Comparison of ENCODE assay signal across 19 cellular contexts in genomic region chr7:98084631-98085030, GRCh38. TPM values are rescaled to one million over a fixed set of nuclear protein-coding genes. Genes with fewer than 3 reads are reported as not detected.
DNase-seq lines count a peak whose midpoint lies in the region; ATAC-seq and TF ChIP-seq lines count a peak whose summit lies in the region.
"Had no signal": no experiment of that assay in that cellular context is flagged by ENCODE, and none has a peak within 500 bp of the region (broad histone marks: within the 10 kb centered on the region; RNA-seq: fewer than 3 reads in every experiment).

No MANE protein-coding gene starts in this region.

- intact Hi-C loops in colonic mucosa (cut with DNase I): no loop called here
- intact Hi-C loops in posterior vena cava (cut with DNase I): no loop called here
- intact Hi-C loops in sciatic nerve (cut with DNase I): loop anchor here (5.0 kb wide), 1 partner anchor 1178 kb away; no protein-coding TSS in a partner anchor

- no peak overlapping the region for H3K4me3 Mint-ChIP-seq in naive thymus-derived CD8-positive, alpha-beta T cell
- H3K4me3 Mint-ChIP-seq: B cell; CD4-positive, CD25-positive, alpha-beta regulatory T cell had no signal

- H3K4me1 Mint-ChIP-seq in naive thymus-derived CD8-positive, alpha-beta T cell: no peaks in the 10 kb centered on the region
- H3K4me1 Mint-ChIP-seq: B cell; CD4-positive, CD25-positive, alpha-beta regulatory T cell had no signal

- TF ChIP-seq CTCF in colonic mucosa (IDR thresholded peaks at IDR 0.05): no peak

- no peak overlapping the region for H3K4me3 ChIP-seq in colonic mucosa

- ATAC-seq in naive thymus-derived CD8-positive, alpha-beta T cell: no peak
- no peak for ATAC-seq in sciatic nerve
- ATAC-seq: Panc1, Right ventricle myocardium inferior had no signal

- H3K9me3 Mint-ChIP-seq in naive thymus-derived CD8-positive, alpha-beta T cell: no peaks in the 10 kb centered on the region
- H3K9me3 Mint-ChIP-seq: CD4-positive, CD25-positive, alpha-beta regulatory T cell had no signal

- no peaks in the 10 kb centered on the region for H3K9me3 ChIP-seq in colonic mucosa

- peaks cover 4% of the 10 kb centered on the region for H3K4me1 ChIP-seq in colonic mucosa

- DNase-seq in NCI-H2029 (lab: John Stamatoyannopoulos, UW): peak; percentile 22
- no peak for DNase-seq in NCI-H2029 treated with DMSO at 0.1 percent for 48 hours (lab: John Stamatoyannopoulos, UW)
- DNase-seq in NCI-H2196 (lab: John Stamatoyannopoulos, UW; ENCODE audit: unreplicated experiment): peak; percentile 23
- no peak for DNase-seq in colonic mucosa
- DNase-seq in posterior vena cava (ENCODE audit: low spot score): peak; percentile 56
- no peak for DNase-seq in naive thymus-derived CD8-positive, alpha-beta T cell
- DNase-seq in sciatic nerve (ENCODE audit: low spot score): no peak
- no peak for DNase-seq in foreskin melanocyte
- DNase-seq: CD4-positive, CD25-positive, alpha-beta regulatory T cell; COR-L47; DMS153; MM.1S; NCI-H1092; NCI-H1436 treated with DMSO at 0.1 percent for 48 hours; NCI-H2227 treated with DMSO at 0.1 percent for 48 hours; NCI-H524 had no signal

- H3K36me3 Mint-ChIP-seq in naive thymus-derived CD8-positive, alpha-beta T cell: no peaks in the 10 kb centered on the region
- H3K36me3 Mint-ChIP-seq: CD4-positive, CD25-positive, alpha-beta regulatory T cell had no signal

- peaks cover 0 to 8% (median 3%) of the 10 kb centered on the region in 5 donors for H3K27me3 Mint-ChIP-seq in naive thymus-derived CD8-positive, alpha-beta T cell

- no peak overlapping the region for H3K27ac Mint-ChIP-seq in naive thymus-derived CD8-positive, alpha-beta T cell
- H3K27ac Mint-ChIP-seq: B cell; CD4-positive, CD25-positive, alpha-beta regulatory T cell had no signal

- H3K27ac ChIP-seq in colonic mucosa: peak overlapping the region; percentile 6

- POLR2A ChIA-PET in naive thymus-derived CD8-positive, alpha-beta T cell (lab: Charles Lee): no interaction called here

- no peak overlapping the region for H3K9ac ChIP-seq in colonic mucosa (ENCODE audit: low read depth in 2 of 2, low read length in 2 of 2)

- no peaks in the 10 kb centered on the region for H3K36me3 ChIP-seq in colonic mucosa

- no peaks in the 10 kb centered on the region for H3K27me3 ChIP-seq in colonic mucosa

RNA-seq across cellular contexts. Expression of gene LMTK2, which starts 22.0 kb away (rescaled TPM):
- 10 to 100 TPM; 37.2 to 61.2 TPM for total RNA-seq in colonic mucosa
- 10 to 100 TPM; 13.0 to 17.9 TPM for total RNA-seq in posterior vena cava
- total RNA-seq in naive thymus-derived CD8-positive, alpha-beta T cell: 10 to 100 TPM; 23.4 to 27.9 TPM
- 1 to 10 TPM; 1.8 to 4.9 (median 3.1) TPM for polyA plus RNA-seq in naive thymus-derived CD8-positive, alpha-beta T cell
- 14.5 TPM for total RNA-seq in sciatic nerve

Comparison
In these comparisons a context has a peak if more than half of its experiments do, and no peak if none do; other contexts are left out.
1. DNase-seq: peak in NCI-H2029 (single experiment), NCI-H2196 (single experiment) and posterior vena cava (single experiment); none in NCI-H2029 treated with DMSO at 0.1 percent for 48 hours (single experiment), colonic mucosa (single experiment), naive thymus-derived CD8-positive, alpha-beta T cell (0 of 10), sciatic nerve (single experiment) and foreskin melanocyte (single experiment).